11 cellular contexts compared by ENCODE assay signal in genomic region chr2:200378652-200379290, GRCh38.
DNase-seq lines count a peak whose midpoint lies in the region; ATAC-seq and TF ChIP-seq lines count a peak whose summit lies in the region.
"Had no signal": no experiment of that assay in that cellular context is flagged by ENCODE, and none has a peak within 500 bp of the region (broad histone marks: within the 10 kb centered on the region; RNA-seq: fewer than 3 reads in every experiment).

No MANE protein-coding gene starts in this region.

- TF ChIP-seq CTCF in colonic mucosa (IDR thresholded peaks at IDR 0.05) (no peak), upper lobe of right lung (IDR thresholded peaks at IDR 0.05) (no peak)

- peak overlapping the region; percentile 35 for H2AK5ac ChIP-seq in mesenchymal stem cell (ENCODE audit: low read length, severe bottlenecking)

- peak overlapping the region; percentile 24 to 67 for H3K9ac ChIP-seq in colonic mucosa (ENCODE audit: low read depth in 2 of 2, low read length in 2 of 2)
- peak overlapping the region; percentile 79 for H3K9ac ChIP-seq in mesenchymal stem cell (ENCODE audit: low read length)

- peaks cover 16% of the 10 kb centered on the region for H3K79me1 ChIP-seq in mesenchymal stem cell (replicated peaks; ENCODE audit: low read length, poor library complexity, severe bottlenecking)

- no peak overlapping the region for H2BK15ac ChIP-seq in mesenchymal stem cell (ENCODE audit: low read depth, poor library complexity, severe bottlenecking)

- H3K9me3 ChIP-seq in colonic mucosa (no peaks in the 10 kb centered on the region), mesenchymal stem cell (ENCODE audit: control insufficient read depth, low read length) (no peaks in the 10 kb centered on the region), upper lobe of right lung (no peaks in the 10 kb centered on the region)

- H3K36me3 ChIP-seq in colonic mucosa (no peaks in the 10 kb centered on the region), mesenchymal stem cell (ENCODE audit: control insufficient read depth in 1 of 2, insufficient read depth in 2 of 2, low read depth in 1 of 2, low read length in 2 of 2) (peaks cover 3% of the 10 kb centered on the region in 2 experiments), upper lobe of right lung (no peaks in the 10 kb centered on the region)

- WGBS in mesenchymal stem cell = 66% methylated on average over 6 of the region's 7 CpGs

- no peaks in the 10 kb centered on the region for H3K27me3 ChIP-seq in colonic mucosa
- no peaks in the 10 kb centered on the region for H3K27me3 ChIP-seq in mesenchymal stem cell (ENCODE audit: control insufficient read depth in 1 of 2, insufficient read depth in 1 of 2, low read length in 2 of 2)
- no peaks in the 10 kb centered on the region for H3K27me3 ChIP-seq in upper lobe of right lung

- H2AFZ ChIP-seq in mesenchymal stem cell (ENCODE audit: low read depth, low read length) = no peak overlapping the region

- H3K4ac ChIP-seq in mesenchymal stem cell (ENCODE audit: low read depth in 1 of 2, low read length in 2 of 2) = peak overlapping the region in 1 of 2 experiments; percentile 49

- no peaks in the 10 kb centered on the region for H3K9me3 Mint-ChIP-seq in activated naive CD4-positive, alpha-beta T cell treated with anti-CD3 and anti-CD28 coated beads, Interleukin-2, amount 50 U/mL, for 24 hours

- no peak for ATAC-seq in upper lobe of right lung
- ATAC-seq in GM18858 (IDR thresholded peaks at IDR 0.05; ENCODE audit: unreplicated experiment) = no peak

- no peak overlapping the region for H3K4me2 ChIP-seq in mesenchymal stem cell (ENCODE audit: low read length, poor library complexity, severe bottlenecking)

- H4K8ac ChIP-seq in mesenchymal stem cell (ENCODE audit: low read length) = peak overlapping the region; percentile 69

- H3K4me3 ChIP-seq in colonic mucosa = peak overlapping the region; percentile 25
- peak overlapping the region in 1 of 2 experiments; percentile 51 for H3K4me3 ChIP-seq in mesenchymal stem cell (ENCODE audit: insufficient read depth in 1 of 2, low read depth in 1 of 2, low read length in 2 of 2)
- no peak overlapping the region for H3K4me3 ChIP-seq in upper lobe of right lung

- H2BK5ac ChIP-seq in mesenchymal stem cell (ENCODE audit: low read depth, low read length, poor library complexity, severe bottlenecking) = no peak overlapping the region

- peak overlapping the region; percentile 5 for H3K27ac Mint-ChIP-seq in activated naive CD4-positive, alpha-beta T cell treated with anti-CD3 and anti-CD28 coated beads, Interleukin-2, amount 50 U/mL, for 24 hours

- H4K91ac ChIP-seq in mesenchymal stem cell (ENCODE audit: low read length) = peak overlapping the region; percentile 46

- no peak overlapping the region for H2BK120ac ChIP-seq in mesenchymal stem cell (ENCODE audit: low read depth, low read length)

- peaks cover 49% of the 10 kb centered on the region for H3K4me1 Mint-ChIP-seq in activated naive CD4-positive, alpha-beta T cell treated with anti-CD3 and anti-CD28 coated beads, Interleukin-2, amount 50 U/mL, for 24 hours

- peak overlapping the region; percentile 18 to 64 for H2BK12ac ChIP-seq in mesenchymal stem cell (ENCODE audit: low read length in 2 of 2)

- no peak overlapping the region for H3K4me3 Mint-ChIP-seq in activated naive CD4-positive, alpha-beta T cell treated with anti-CD3 and anti-CD28 coated beads, Interleukin-2, amount 50 U/mL, for 24 hours

- H3K23ac ChIP-seq in mesenchymal stem cell (ENCODE audit: low read length in 2 of 2) = peak overlapping the region in 1 of 2 experiments; percentile 65

- H3K14ac ChIP-seq in mesenchymal stem cell (ENCODE audit: low read length in 2 of 2) = no peak overlapping the region

- intact Hi-C loops in colonic mucosa (cut with DNase I) (no loop called here), upper lobe of right lung (cut with DNase I) (no loop called here)

- peak overlapping the region; percentile 91 for H3K27ac ChIP-seq in colonic mucosa
- H3K27ac ChIP-seq in mesenchymal stem cell (ENCODE audit: low read length, poor library complexity, severe bottlenecking) = peak overlapping the region; percentile 84
- H3K27ac ChIP-seq in upper lobe of right lung = peak overlapping the region; percentile 58

- H3K4me1 ChIP-seq in colonic mucosa (peaks cover 16% of the 10 kb centered on the region), mesenchymal stem cell (ENCODE audit: control insufficient read depth, insufficient read depth, low read depth, low read length) (peaks cover 25% of the 10 kb centered on the region), upper lobe of right lung (peaks cover 63% of the 10 kb centered on the region)

- no peaks in the 10 kb centered on the region for H3K27me3 Mint-ChIP-seq in activated naive CD4-positive, alpha-beta T cell treated with anti-CD3 and anti-CD28 coated beads, Interleukin-2, amount 50 U/mL, for 24 hours

- DNase-seq in activated naive CD4-positive, alpha-beta T cell treated with anti-CD3 and anti-CD28 coated beads, Interleukin-2, amount 50 U/mL, for 16 hours = no peak
- DNase-seq in colonic mucosa = no peak
- DNase-seq in mesenchymal stem cell = peak; percentile 62
- no peak for DNase-seq in upper lobe of right lung
- no peak for DNase-seq in activated CD4-positive, alpha-beta T cell treated with anti-CD3 and anti-CD28 coated beads for 4 hours
- no peak for DNase-seq in NCI-H524 (lab: John Stamatoyannopoulos, UW)
- DNase-seq: activated CD4-positive, CD25-positive, alpha-beta regulatory T cell treated with anti-CD3 and anti-CD28 coated beads, Interleukin-2, amount 50 U/mL, for 72 hours; AML-193; NCI-H2171 had no signal

- peak overlapping the region; percentile 40 to 82 for H3K18ac ChIP-seq in mesenchymal stem cell (ENCODE audit: low read depth in 1 of 2, low read length in 2 of 2)

- no peaks in the 10 kb centered on the region for H3K36me3 Mint-ChIP-seq in activated naive CD4-positive, alpha-beta T cell treated with anti-CD3 and anti-CD28 coated beads, Interleukin-2, amount 50 U/mL, for 24 hours
